8 cellular contexts compared by ENCODE assay signal in genomic region chr18:5456577-5457466, GRCh38.
A peak's percentile ranks its signal among the peaks of the same experiment; 100 is the strongest.
DNase-seq lines count a peak whose midpoint lies in the region; FAIRE-seq and TF ChIP-seq lines count a peak whose summit lies in the region.

No MANE protein-coding gene starts in this region.

- no peak for TF ChIP-seq POLR2A in GM12892 (IDR thresholded peaks at IDR 0.05; ENCODE audit: low read depth, low read length)

- no peaks in the 10 kb centered on the region for H3K9me3 Mint-ChIP-seq in IgD-negative memory B cell
- no peaks in the 10 kb centered on the region for H3K9me3 Mint-ChIP-seq in stimulated activated naive CD8-positive, alpha-beta T cell treated with anti-CD3 and anti-CD28 coated beads, Interleukin-15, Interleukin-2, amounts not matched to agents 100 ng/mL and 50 ng/mL, for 24 hours

- FAIRE-seq in GM12892 (lab: Jason Lieb, UNC): no peak

- peaks cover 0 to 5% (median 2%) of the 10 kb centered on the region in 3 donors for H3K4me1 Mint-ChIP-seq in IgD-negative memory B cell
- no peaks in the 10 kb centered on the region for H3K4me1 Mint-ChIP-seq in stimulated activated naive CD8-positive, alpha-beta T cell treated with anti-CD3 and anti-CD28 coated beads, Interleukin-15, Interleukin-2, amounts not matched to agents 100 ng/mL and 50 ng/mL, for 24 hours (ENCODE audit: low read depth)

- DNase-seq in stimulated activated naive CD4-positive, alpha-beta T cell (lab: John Stamatoyannopoulos, UW): peak in 4 of 6 experiments; percentile 6 to 67 (median 62)
- no peak for DNase-seq in stimulated activated naive CD4-positive, alpha-beta T cell treated with Interleukin-2 at 50 U/mL for 16 hours (lab: John Stamatoyannopoulos, UW)
- DNase-seq in astrocyte of the hippocampus (ENCODE audit: low read depth, low spot score) (peak; percentile 57), iris pigment epithelial cell (ENCODE audit: low read depth) (peak; percentile 14), GM12892 (ENCODE audit: insufficient read length) (no peak), ureter (ENCODE audit: low spot score) (no peak)

- H3K4me3 Mint-ChIP-seq in IgD-negative memory B cell: peak overlapping the region in 2 of 4 donors; percentile 24 to 82
- H3K4me3 Mint-ChIP-seq in stimulated activated naive CD8-positive, alpha-beta T cell treated with anti-CD3 and anti-CD28 coated beads, Interleukin-15, Interleukin-2, amounts not matched to agents 100 ng/mL and 50 ng/mL, for 24 hours: peak overlapping the region; percentile 36

- no peaks in the 10 kb centered on the region for H3K36me3 Mint-ChIP-seq in IgD-negative memory B cell
- H3K36me3 Mint-ChIP-seq in stimulated activated naive CD8-positive, alpha-beta T cell treated with anti-CD3 and anti-CD28 coated beads, Interleukin-15, Interleukin-2, amounts not matched to agents 100 ng/mL and 50 ng/mL, for 24 hours (ENCODE audit: low read depth): no peaks in the 10 kb centered on the region

- H3K27me3 Mint-ChIP-seq in IgD-negative memory B cell: peaks cover 2% of the 10 kb centered on the region
- H3K27me3 Mint-ChIP-seq in stimulated activated naive CD8-positive, alpha-beta T cell treated with anti-CD3 and anti-CD28 coated beads, Interleukin-15, Interleukin-2, amounts not matched to agents 100 ng/mL and 50 ng/mL, for 24 hours: no peaks in the 10 kb centered on the region

- H3K27ac Mint-ChIP-seq in IgD-negative memory B cell: peak overlapping the region in 2 of 3 donors; percentile 7 to 51
- H3K27ac Mint-ChIP-seq in stimulated activated naive CD8-positive, alpha-beta T cell treated with anti-CD3 and anti-CD28 coated beads, Interleukin-15, Interleukin-2, amounts not matched to agents 100 ng/mL and 50 ng/mL, for 24 hours: no peak overlapping the region

Comparison
In these comparisons a context has a peak if more than half of its experiments do, and no peak if none do; other contexts are left out.
1. DNase-seq: peak in stimulated activated naive CD4-positive, alpha-beta T cell (4 of 6), astrocyte of the hippocampus (single experiment) and iris pigment epithelial cell (single experiment); none in stimulated activated naive CD4-positive, alpha-beta T cell treated with Interleukin-2 at 50 U/mL for 16 hours (single experiment), GM12892 (single experiment) and ureter (single experiment).